1 cellular context compared by ENCODE assay signal in the genomic region with DNA sequence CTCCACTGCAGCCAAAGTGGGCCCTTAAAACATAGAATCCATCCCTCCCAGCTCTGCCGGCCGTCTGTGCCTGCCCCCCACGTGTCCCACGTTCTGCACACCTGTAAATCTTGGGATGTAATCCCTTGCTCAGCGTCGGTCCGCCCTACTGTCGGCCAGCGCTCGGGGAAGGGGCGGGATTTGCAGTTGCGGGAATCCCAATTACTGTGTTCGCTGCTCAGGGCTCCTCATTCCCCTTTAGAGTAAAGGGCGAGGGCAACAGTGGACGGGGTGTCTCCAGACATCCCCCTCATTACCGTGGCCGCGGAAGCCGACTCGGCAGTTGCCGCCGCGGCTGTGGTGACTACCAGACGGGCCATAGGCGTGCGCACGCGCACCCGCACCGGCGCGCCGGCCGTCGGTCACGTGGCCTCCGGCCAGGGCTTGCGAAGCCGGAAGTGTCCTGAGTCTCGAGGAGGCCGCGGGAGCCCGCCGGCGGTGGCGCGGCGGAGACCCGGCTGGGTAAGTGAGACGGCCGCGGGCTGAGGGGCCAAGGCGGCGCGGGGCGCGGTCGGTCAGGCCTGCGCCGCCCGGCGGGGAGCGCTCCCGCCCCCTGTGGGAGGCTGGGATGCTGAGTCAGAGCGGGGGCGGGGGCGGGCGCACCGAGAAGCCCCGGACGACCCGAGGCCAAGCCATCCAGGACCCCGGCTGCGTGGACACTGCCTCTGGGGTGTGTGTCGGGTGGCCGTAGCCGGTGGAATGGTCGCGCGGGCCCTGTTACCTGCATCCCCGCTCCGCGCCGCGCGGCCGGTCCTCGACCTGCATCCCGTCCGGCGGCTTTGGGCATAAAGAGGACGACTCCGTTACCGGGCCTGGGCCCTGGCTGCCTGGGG.
TF ChIP-seq lines count a peak whose summit lies in the region.

A gene (plus strand): TSS at position 434 of the 872 bp plus-strand sequence. CDS start 3,751 bp downstream, outside the sequence.

TF ChIP-seq in HepG2, 621 proteins besides CTCF, POLR2A, EP300 and RAD21 (continued from another document and continues in another):
- TF ChIP-seq, protein P1, sequence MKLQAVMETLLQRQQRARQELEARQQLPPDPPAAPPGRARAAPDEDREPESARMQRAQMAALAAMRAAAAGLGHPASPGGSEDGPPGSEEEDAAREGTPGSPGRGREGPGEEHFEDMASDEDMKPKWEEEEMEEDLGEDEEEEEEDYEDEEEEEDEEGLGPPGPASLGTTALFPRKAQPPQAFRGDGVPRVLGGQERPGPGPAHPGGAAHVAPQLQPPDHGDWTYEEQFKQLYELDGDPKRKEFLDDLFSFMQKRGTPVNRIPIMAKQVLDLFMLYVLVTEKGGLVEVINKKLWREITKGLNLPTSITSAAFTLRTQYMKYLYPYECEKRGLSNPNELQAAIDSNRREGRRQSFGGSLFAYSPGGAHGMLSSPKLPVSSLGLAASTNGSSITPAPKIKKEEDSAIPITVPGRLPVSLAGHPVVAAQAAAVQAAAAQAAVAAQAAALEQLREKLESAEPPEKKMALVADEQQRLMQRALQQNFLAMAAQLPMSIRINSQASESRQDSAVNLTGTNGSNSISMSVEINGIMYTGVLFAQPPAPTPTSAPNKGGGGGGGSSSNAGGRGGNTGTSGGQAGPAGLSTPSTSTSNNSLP (IDR thresholded peaks at IDR 0.05; ENCODE audit: low read depth, low read length) = no peak
- TF ChIP-seq HMGA1 (CRISPR knock-in tag; conservative IDR thresholded peaks at IDR 0.05) (no peak), ZNF879 (CRISPR knock-in tag; IDR thresholded peaks at IDR 0.05) (0 out of 2 replicates have a peak, but pooled peaks have one; percentile 56), HNRNPLL (IDR thresholded peaks at IDR 0.05; ENCODE audit: low read depth, low read length, poor library complexity, severe bottlenecking) (peak; percentile 43), TEAD2 (CRISPR knock-in tag; IDR thresholded peaks at IDR 0.05) (no peak), IKZF1 (IDR thresholded peaks at IDR 0.05) (no peak), SUZ12 (IDR thresholded peaks at IDR 0.05; ENCODE audit: low read depth, low read length) (no peak), ZNF326 (CRISPR knock-in tag; IDR thresholded peaks at IDR 0.05; ENCODE audit: borderline replicate concordance) (no peak), ASH2L (IDR thresholded peaks at IDR 0.05; ENCODE audit: insufficient read length, low read depth, low read length) (peak; percentile 88), MZF1 (CRISPR knock-in tag; IDR thresholded peaks at IDR 0.05; ENCODE audit: borderline replicate concordance) (0 out of 2 replicates have a peak, but pooled peaks have one; percentile 22), CCDC6 (CRISPR knock-in tag; IDR thresholded peaks at IDR 0.05) (no peak; the same call in 1 of the 2 replicates), KAT8 (CRISPR knock-in tag; IDR thresholded peaks at IDR 0.05) (peak; percentile 68), ZMYM2 (CRISPR knock-in tag; IDR thresholded peaks at IDR 0.05) (0 out of 2 replicates have a peak, but pooled peaks have one; percentile 34), DMAP1 (CRISPR knock-in tag; IDR thresholded peaks at IDR 0.05) (peak; percentile 86), PAX8 (CRISPR knock-in tag; IDR thresholded peaks at IDR 0.05; ENCODE audit: borderline replicate concordance) (no peak), ATF1 (CRISPR knock-in tag; IDR thresholded peaks at IDR 0.05) (no peak), ZNF136 (CRISPR knock-in tag; IDR thresholded peaks at IDR 0.05; ENCODE audit: low read depth) (no peak), ZNF816 (CRISPR knock-in tag; IDR thresholded peaks at IDR 0.05; ENCODE audit: borderline replicate concordance) (no peak), NKX3-1 (CRISPR knock-in tag; IDR thresholded peaks at IDR 0.05) (peak; percentile 54), HNRNPH1 (optimal IDR thresholded peaks at IDR 0.05; ENCODE audit: low read depth, low read length) (no peak), ZNF558 (CRISPR knock-in tag; IDR thresholded peaks at IDR 0.05; ENCODE audit: borderline replicate concordance) (peak; percentile 67; the same call in 1 of the 2 replicates), CREB1 (IDR thresholded peaks at IDR 0.05) (no peak), CREB1 (CRISPR knock-in tag; IDR thresholded peaks at IDR 0.05) (no peak), AGO2 (optimal IDR thresholded peaks at IDR 0.05; ENCODE audit: low read depth, low read length) (peak; percentile 65), GTF2F1 (IDR thresholded peaks at IDR 0.05; ENCODE audit: low read length) (no peak)
- TF ChIP-seq, protein P2, sequence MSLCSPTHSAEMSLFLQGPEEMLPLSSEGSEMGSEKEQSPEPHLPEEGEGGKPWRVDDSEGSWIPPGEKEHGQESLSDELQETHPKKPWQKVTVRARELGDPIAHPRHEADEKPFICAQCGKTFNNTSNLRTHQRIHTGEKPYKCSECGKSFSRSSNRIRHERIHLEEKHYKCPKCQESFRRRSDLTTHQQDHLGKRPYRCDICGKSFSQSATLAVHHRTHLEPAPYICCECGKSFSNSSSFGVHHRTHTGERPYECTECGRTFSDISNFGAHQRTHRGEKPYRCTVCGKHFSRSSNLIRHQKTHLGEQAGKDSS (CRISPR knock-in tag; IDR thresholded peaks at IDR 0.05; ENCODE audit: borderline replicate concordance, low read depth) = peak; percentile 42; the same call in 1 of the 2 replicates
- TF ChIP-seq, protein P3, sequence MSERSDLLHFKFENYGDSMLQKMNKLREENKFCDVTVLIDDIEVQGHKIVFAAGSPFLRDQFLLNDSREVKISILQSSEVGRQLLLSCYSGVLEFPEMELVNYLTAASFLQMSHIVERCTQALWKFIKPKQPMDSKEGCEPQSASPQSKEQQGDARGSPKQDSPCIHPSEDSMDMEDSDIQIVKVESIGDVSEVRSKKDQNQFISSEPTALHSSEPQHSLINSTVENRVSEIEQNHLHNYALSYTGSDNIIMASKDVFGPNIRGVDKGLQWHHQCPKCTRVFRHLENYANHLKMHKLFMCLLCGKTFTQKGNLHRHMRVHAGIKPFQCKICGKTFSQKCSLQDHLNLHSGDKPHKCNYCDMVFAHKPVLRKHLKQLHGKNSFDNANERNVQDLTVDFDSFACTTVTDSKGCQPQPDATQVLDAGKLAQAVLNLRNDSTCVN (CRISPR knock-in tag; IDR thresholded peaks at IDR 0.05; ENCODE audit: borderline replicate concordance) = no peak
- TF ChIP-seq, protein P4, sequence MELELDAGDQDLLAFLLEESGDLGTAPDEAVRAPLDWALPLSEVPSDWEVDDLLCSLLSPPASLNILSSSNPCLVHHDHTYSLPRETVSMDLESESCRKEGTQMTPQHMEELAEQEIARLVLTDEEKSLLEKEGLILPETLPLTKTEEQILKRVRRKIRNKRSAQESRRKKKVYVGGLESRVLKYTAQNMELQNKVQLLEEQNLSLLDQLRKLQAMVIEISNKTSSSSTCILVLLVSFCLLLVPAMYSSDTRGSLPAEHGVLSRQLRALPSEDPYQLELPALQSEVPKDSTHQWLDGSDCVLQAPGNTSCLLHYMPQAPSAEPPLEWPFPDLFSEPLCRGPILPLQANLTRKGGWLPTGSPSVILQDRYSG (CRISPR knock-in tag; IDR thresholded peaks at IDR 0.05) = peak; percentile 34; the same call in 1 of the 2 replicates
- TF ChIP-seq, protein P5, sequence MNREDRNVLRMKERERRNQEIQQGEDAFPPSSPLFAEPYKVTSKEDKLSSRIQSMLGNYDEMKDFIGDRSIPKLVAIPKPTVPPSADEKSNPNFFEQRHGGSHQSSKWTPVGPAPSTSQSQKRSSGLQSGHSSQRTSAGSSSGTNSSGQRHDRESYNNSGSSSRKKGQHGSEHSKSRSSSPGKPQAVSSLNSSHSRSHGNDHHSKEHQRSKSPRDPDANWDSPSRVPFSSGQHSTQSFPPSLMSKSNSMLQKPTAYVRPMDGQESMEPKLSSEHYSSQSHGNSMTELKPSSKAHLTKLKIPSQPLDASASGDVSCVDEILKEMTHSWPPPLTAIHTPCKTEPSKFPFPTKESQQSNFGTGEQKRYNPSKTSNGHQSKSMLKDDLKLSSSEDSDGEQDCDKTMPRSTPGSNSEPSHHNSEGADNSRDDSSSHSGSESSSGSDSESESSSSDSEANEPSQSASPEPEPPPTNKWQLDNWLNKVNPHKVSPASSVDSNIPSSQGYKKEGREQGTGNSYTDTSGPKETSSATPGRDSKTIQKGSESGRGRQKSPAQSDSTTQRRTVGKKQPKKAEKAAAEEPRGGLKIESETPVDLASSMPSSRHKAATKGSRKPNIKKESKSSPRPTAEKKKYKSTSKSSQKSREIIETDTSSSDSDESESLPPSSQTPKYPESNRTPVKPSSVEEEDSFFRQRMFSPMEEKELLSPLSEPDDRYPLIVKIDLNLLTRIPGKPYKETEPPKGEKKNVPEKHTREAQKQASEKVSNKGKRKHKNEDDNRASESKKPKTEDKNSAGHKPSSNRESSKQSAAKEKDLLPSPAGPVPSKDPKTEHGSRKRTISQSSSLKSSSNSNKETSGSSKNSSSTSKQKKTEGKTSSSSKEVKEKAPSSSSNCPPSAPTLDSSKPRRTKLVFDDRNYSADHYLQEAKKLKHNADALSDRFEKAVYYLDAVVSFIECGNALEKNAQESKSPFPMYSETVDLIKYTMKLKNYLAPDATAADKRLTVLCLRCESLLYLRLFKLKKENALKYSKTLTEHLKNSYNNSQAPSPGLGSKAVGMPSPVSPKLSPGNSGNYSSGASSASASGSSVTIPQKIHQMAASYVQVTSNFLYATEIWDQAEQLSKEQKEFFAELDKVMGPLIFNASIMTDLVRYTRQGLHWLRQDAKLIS (CRISPR knock-in tag; IDR thresholded peaks at IDR 0.05) = no peak
- TF ChIP-seq, protein P6, sequence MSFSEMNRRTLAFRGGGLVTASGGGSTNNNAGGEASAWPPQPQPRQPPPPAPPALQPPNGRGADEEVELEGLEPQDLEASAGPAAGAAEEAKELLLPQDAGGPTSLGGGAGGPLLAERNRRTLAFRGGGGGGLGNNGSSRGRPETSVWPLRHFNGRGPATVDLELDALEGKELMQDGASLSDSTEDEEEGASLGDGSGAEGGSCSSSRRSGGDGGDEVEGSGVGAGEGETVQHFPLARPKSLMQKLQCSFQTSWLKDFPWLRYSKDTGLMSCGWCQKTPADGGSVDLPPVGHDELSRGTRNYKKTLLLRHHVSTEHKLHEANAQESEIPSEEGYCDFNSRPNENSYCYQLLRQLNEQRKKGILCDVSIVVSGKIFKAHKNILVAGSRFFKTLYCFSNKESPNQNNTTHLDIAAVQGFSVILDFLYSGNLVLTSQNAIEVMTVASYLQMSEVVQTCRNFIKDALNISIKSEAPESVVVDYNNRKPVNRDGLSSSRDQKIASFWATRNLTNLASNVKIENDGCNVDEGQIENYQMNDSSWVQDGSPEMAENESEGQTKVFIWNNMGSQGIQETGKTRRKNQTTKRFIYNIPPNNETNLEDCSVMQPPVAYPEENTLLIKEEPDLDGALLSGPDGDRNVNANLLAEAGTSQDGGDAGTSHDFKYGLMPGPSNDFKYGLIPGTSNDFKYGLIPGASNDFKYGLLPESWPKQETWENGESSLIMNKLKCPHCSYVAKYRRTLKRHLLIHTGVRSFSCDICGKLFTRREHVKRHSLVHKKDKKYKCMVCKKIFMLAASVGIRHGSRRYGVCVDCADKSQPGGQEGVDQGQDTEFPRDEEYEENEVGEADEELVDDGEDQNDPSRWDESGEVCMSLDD (CRISPR knock-in tag; IDR thresholded peaks at IDR 0.05; ENCODE audit: borderline replicate concordance) = no peak
- TF ChIP-seq, protein P7, sequence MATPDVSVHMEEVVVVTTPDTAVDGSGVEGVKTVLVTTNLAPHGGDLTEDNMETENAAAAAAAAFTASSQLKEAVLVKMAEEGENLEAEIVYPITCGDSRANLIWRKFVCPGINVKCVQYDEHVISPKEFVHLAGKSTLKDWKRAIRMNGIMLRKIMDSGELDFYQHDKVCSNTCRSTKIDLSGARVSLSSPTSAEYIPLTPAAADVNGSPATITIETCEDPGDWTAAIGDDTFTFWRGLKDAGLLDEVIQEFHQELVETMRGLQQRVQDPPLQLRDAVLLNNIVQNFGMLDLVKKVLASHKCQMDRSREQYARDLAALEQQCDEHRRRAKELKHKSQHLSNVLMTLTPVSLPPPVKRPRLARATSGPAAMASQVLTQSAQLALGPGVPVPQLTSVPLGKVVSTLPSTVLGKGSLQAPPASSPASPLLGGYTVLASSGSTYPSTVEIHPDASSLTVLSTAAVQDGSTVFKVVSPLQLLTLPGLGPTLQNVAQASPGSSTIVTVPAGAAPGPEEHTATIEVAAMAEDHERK (CRISPR knock-in tag; IDR thresholded peaks at IDR 0.05; ENCODE audit: low read depth) = 0 out of 2 replicates have a peak, but pooled peaks have one; percentile 40
- TF ChIP-seq, protein P8, sequence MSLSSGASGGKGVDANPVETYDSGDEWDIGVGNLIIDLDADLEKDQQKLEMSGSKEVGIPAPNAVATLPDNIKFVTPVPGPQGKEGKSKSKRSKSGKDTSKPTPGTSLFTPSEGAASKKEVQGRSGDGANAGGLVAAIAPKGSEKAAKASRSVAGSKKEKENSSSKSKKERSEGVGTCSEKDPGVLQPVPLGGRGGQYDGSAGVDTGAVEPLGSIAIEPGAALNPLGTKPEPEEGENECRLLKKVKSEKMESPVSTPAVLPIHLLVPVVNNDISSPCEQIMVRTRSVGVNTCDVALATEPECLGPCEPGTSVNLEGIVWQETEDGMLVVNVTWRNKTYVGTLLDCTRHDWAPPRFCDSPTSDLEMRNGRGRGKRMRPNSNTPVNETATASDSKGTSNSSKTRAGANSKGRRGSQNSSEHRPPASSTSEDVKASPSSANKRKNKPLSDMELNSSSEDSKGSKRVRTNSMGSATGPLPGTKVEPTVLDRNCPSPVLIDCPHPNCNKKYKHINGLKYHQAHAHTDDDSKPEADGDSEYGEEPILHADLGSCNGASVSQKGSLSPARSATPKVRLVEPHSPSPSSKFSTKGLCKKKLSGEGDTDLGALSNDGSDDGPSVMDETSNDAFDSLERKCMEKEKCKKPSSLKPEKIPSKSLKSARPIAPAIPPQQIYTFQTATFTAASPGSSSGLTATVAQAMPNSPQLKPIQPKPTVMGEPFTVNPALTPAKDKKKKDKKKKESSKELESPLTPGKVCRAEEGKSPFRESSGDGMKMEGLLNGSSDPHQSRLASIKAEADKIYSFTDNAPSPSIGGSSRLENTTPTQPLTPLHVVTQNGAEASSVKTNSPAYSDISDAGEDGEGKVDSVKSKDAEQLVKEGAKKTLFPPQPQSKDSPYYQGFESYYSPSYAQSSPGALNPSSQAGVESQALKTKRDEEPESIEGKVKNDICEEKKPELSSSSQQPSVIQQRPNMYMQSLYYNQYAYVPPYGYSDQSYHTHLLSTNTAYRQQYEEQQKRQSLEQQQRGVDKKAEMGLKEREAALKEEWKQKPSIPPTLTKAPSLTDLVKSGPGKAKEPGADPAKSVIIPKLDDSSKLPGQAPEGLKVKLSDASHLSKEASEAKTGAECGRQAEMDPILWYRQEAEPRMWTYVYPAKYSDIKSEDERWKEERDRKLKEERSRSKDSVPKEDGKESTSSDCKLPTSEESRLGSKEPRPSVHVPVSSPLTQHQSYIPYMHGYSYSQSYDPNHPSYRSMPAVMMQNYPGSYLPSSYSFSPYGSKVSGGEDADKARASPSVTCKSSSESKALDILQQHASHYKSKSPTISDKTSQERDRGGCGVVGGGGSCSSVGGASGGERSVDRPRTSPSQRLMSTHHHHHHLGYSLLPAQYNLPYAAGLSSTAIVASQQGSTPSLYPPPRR (CRISPR knock-in tag; IDR thresholded peaks at IDR 0.05; ENCODE audit: borderline replicate concordance) = 0 out of 2 replicates have a peak, but pooled peaks have one; percentile 38
- TF ChIP-seq, protein P9, sequence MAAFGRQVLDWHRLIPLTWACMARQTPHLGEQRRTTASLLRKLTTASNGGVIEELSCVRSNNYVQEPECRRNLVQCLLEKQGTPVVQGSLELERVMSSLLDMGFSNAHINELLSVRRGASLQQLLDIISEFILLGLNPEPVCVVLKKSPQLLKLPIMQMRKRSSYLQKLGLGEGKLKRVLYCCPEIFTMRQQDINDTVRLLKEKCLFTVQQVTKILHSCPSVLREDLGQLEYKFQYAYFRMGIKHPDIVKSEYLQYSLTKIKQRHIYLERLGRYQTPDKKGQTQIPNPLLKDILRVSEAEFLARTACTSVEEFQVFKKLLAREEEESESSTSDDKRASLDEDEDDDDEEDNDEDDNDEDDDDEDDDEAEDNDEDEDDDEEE (CRISPR knock-in tag; IDR thresholded peaks at IDR 0.05) = no peak
